In genomic region chr6:106745824-106746610, GRCh38 we compare ENCODE assay signal across 13 cellular contexts.
DNase-seq lines count a peak whose midpoint lies in the region; ATAC-seq and TF ChIP-seq lines count a peak whose summit lies in the region.
"Had no signal": no experiment of that assay in that cellular context is flagged by ENCODE, and none has a peak within 500 bp of the region (broad histone marks: within the 10 kb centered on the region; RNA-seq: fewer than 3 reads in every experiment).

No MANE protein-coding gene starts in this region.

- peak; percentile 50 to 76 for ATAC-seq in lower lobe of right lung
- no peak for ATAC-seq in activated CD8-positive, alpha-beta T cell treated with anti-CD3 and anti-CD28 coated beads for 36 hours
- ATAC-seq in GM19395 (IDR thresholded peaks at IDR 0.05; ENCODE audit: unreplicated experiment) = no peak
- ATAC-seq: left ventricle myocardium superior had no signal

- H3K4me1 ChIP-seq in lower lobe of right lung = no peaks in the 10 kb centered on the region

- H3K27me3 Mint-ChIP-seq in activated CD4-positive, alpha-beta T cell treated with anti-CD3 and anti-CD28 coated beads, Interleukin-2, amount 10 ng/mL, durations not matched to agents 7 days and 5 days = peaks cover 28% of the 10 kb centered on the region
- peaks cover 11% of the 10 kb centered on the region for H3K27me3 Mint-ChIP-seq in activated CD8-positive, alpha-beta T cell treated with anti-CD3 and anti-CD28 coated beads for 36 hours

- no peaks in the 10 kb centered on the region for H3K36me3 ChIP-seq in lower lobe of right lung

- no peaks in the 10 kb centered on the region for H3K27me3 ChIP-seq in lower lobe of right lung (ENCODE audit: low read depth)

- H3K27ac ChIP-seq in lower lobe of right lung = peak overlapping the region; percentile 34

- H3K4me3 ChIP-seq in lower lobe of right lung = no peak overlapping the region

- H3K36me3 Mint-ChIP-seq in activated CD4-positive, alpha-beta T cell treated with anti-CD3 and anti-CD28 coated beads, Interleukin-2, amount 10 ng/mL, durations not matched to agents 7 days and 5 days (ENCODE audit: low read depth) = no peaks in the 10 kb centered on the region
- no peaks in the 10 kb centered on the region for H3K36me3 Mint-ChIP-seq in activated CD8-positive, alpha-beta T cell treated with anti-CD3 and anti-CD28 coated beads for 36 hours (ENCODE audit: low read depth)
- H3K36me3 Mint-ChIP-seq: CD4-positive, alpha-beta memory T cell had no signal

- H3K27ac Mint-ChIP-seq in activated CD4-positive, alpha-beta T cell treated with anti-CD3 and anti-CD28 coated beads, Interleukin-2, amount 10 ng/mL, durations not matched to agents 7 days and 5 days = no peak overlapping the region
- H3K27ac Mint-ChIP-seq in activated CD8-positive, alpha-beta T cell treated with anti-CD3 and anti-CD28 coated beads for 36 hours = no peak overlapping the region
- H3K27ac Mint-ChIP-seq: CD4-positive, alpha-beta memory T cell had no signal

- DNase-seq in DMS53 (lab: John Stamatoyannopoulos, UW) (peak; percentile 82), NCI-H146 treated with DMSO at 0.1 percent for 48 hours (lab: John Stamatoyannopoulos, UW; ENCODE audit: unreplicated experiment) (peak; percentile 76), SHP77 treated with DMSO at 0.1 percent for 48 hours (lab: John Stamatoyannopoulos, UW) (peak; percentile 76), lower lobe of right lung (no peak), T-helper 9 cell (no peak)
- no peak for DNase-seq in activated CD4-positive, alpha-beta T cell treated with anti-CD3 and anti-CD28 coated beads, Interleukin-2, amount 10 ng/mL, durations not matched to agents 7 days and 5 days
- no peak for DNase-seq in activated CD8-positive, alpha-beta T cell treated with anti-CD3 and anti-CD28 coated beads for 36 hours
- DNase-seq: amniotic stem cell; CD4-positive, alpha-beta memory T cell; glutamatergic neuron; left ventricle myocardium superior; stimulated activated naive CD4-positive, alpha-beta T cell had no signal

- POLR2A ChIA-PET in activated CD4-positive, alpha-beta T cell treated with anti-CD3 and anti-CD28 coated beads, Interleukin-2, amount 10 ng/mL, durations not matched to agents 7 days and 5 days (lab: Charles Lee) = no interaction called here
- POLR2A ChIA-PET in activated CD8-positive, alpha-beta T cell treated with anti-CD3 and anti-CD28 coated beads for 36 hours (lab: Charles Lee) = no interaction called here

- intact Hi-C loops in lower lobe of right lung (cut with DNase I) = no loop called here
- intact Hi-C loops in activated CD8-positive, alpha-beta T cell treated with anti-CD3 and anti-CD28 coated beads for 36 hours (cut with micrococcal nuclease) = no loop called here

- no peaks in the 10 kb centered on the region for H3K9me3 ChIP-seq in lower lobe of right lung

- no peak for TF ChIP-seq CTCF in lower lobe of right lung (IDR thresholded peaks at IDR 0.05)
- no peak for TF ChIP-seq CTCF in activated CD8-positive, alpha-beta T cell treated with anti-CD3 and anti-CD28 coated beads for 36 hours (IDR thresholded peaks at IDR 0.05)

- no peaks in the 10 kb centered on the region for H3K4me1 Mint-ChIP-seq in activated CD4-positive, alpha-beta T cell treated with anti-CD3 and anti-CD28 coated beads, Interleukin-2, amount 10 ng/mL, durations not matched to agents 7 days and 5 days
- H3K4me1 Mint-ChIP-seq in activated CD8-positive, alpha-beta T cell treated with anti-CD3 and anti-CD28 coated beads for 36 hours (ENCODE audit: low read depth) = no peaks in the 10 kb centered on the region
- H3K4me1 Mint-ChIP-seq: CD4-positive, alpha-beta memory T cell had no signal

- no peak overlapping the region for H3K4me3 Mint-ChIP-seq in activated CD4-positive, alpha-beta T cell treated with anti-CD3 and anti-CD28 coated beads, Interleukin-2, amount 10 ng/mL, durations not matched to agents 7 days and 5 days
- no peak overlapping the region for H3K4me3 Mint-ChIP-seq in activated CD8-positive, alpha-beta T cell treated with anti-CD3 and anti-CD28 coated beads for 36 hours
- H3K4me3 Mint-ChIP-seq: CD4-positive, alpha-beta memory T cell had no signal

- CTCF ChIA-PET in activated CD4-positive, alpha-beta T cell treated with anti-CD3 and anti-CD28 coated beads, Interleukin-2, amount 10 ng/mL, durations not matched to agents 7 days and 5 days (lab: Charles Lee) = interaction anchor here (1.4 kb wide), 1 partner anchor 25 kb away, joined by 3 read pairs; no protein-coding TSS in a partner anchor
- CTCF ChIA-PET in activated CD8-positive, alpha-beta T cell treated with anti-CD3 and anti-CD28 coated beads for 36 hours (lab: Charles Lee) = interaction anchor here (1.0 kb wide), 1 partner anchor 252 kb away, joined by 3 read pairs; no protein-coding TSS in a partner anchor

- no peaks in the 10 kb centered on the region for H3K9me3 Mint-ChIP-seq in activated CD4-positive, alpha-beta T cell treated with anti-CD3 and anti-CD28 coated beads, Interleukin-2, amount 10 ng/mL, durations not matched to agents 7 days and 5 days
- H3K9me3 Mint-ChIP-seq in activated CD8-positive, alpha-beta T cell treated with anti-CD3 and anti-CD28 coated beads for 36 hours = no peaks in the 10 kb centered on the region

Comparison
In these comparisons a context has a peak if more than half of its experiments do, and no peak if none do; other contexts are left out.
1. DNase-seq: peak in DMS53 (single experiment), NCI-H146 treated with DMSO at 0.1 percent for 48 hours (single experiment) and SHP77 treated with DMSO at 0.1 percent for 48 hours (single experiment); none in lower lobe of right lung (single experiment), activated CD4-positive, alpha-beta T cell treated with anti-CD3 and anti-CD28 coated beads, Interleukin-2, amount 10 ng/mL, durations not matched to agents 7 days and 5 days (single experiment), T-helper 9 cell (single experiment) and activated CD8-positive, alpha-beta T cell treated with anti-CD3 and anti-CD28 coated beads for 36 hours (single experiment).
2. ATAC-seq: peak in lower lobe of right lung (2 of 2); none in activated CD8-positive, alpha-beta T cell treated with anti-CD3 and anti-CD28 coated beads for 36 hours (single experiment) and GM19395 (single experiment).